In the genomic region with DNA sequence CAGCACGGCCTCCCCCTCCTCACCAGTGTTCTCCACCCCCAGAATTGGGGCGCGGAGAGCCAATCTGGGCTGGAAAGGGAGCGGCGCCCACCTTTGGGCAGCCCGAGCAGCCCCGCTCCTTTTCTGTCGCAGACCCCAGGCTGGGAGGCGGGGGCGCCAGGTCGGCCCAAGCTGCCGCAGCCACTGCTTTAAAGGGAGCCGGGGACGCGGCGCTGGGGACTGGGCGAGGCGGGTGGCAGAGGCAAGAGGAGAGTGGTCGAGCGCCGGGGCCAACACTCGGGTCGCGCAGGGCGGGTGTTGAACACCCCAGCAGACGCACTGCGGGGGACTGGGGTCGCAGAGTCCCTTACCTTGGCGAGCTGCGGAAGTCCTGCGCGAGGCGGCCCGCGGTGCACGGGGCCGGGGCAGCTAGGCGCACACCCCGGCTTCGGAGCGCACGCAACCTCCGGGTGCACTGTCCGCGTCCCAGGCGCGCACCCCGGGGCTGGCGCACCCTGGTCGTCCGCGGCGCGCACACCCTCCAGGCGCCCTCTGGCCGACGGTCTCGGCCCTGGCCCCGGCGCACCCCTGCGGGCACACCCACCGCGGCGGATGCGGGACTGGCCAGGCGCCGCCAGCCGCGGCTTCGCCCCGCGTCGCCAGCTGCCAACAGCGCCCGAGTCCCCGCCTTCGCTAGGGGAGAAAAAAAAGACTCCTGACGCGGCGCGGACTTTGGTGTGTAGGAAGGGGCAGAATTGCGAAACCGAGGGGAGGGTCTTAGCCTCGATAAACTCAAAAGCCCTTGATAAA, we compare ENCODE assay signal across 1 cellular context.
TF ChIP-seq lines count a peak whose summit lies in the region.

A gene (minus strand): TSS at position 679 of the 789 bp plus-strand sequence. CDS start 37,870 bp downstream, outside the sequence.

TF ChIP-seq in HepG2, 621 proteins besides CTCF, POLR2A, EP300 and RAD21 (continued from another document and continues in another):
- TF ChIP-seq, protein P1, sequence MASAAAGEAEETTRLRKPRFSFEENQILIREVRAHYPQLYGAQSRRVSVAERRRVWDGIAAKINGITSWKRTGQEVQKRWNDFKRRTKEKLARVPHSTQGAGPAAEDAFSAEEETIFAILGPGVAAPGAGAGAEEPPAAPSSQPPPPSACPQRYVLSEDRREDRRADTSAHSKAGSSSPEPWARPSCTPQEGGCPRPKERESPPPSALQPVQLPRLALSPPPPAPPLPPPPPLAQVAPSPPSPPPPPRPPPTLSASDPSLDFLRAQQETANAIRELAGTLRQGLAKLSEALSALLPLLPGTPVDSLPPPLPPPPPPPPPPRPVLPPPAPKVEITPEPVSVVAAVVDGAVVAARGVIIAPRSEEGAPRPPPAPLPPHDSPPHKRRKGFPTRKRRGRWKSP (CRISPR knock-in tag; IDR thresholded peaks at IDR 0.05) = peak; percentile 83; the same call in 1 of the 2 replicates
- TF ChIP-seq MYC (CRISPR knock-in tag; IDR thresholded peaks at IDR 0.05; ENCODE audit: borderline replicate concordance) = 0 out of 2 replicates have a peak, but pooled peaks have one; percentile 8
- no peak for TF ChIP-seq ZNF616 (CRISPR knock-in tag; IDR thresholded peaks at IDR 0.05; ENCODE audit: low read depth)
- TF ChIP-seq CEBPG (CRISPR knock-in tag; IDR thresholded peaks at IDR 0.05) = peak; percentile 93
- TF ChIP-seq SIN3A (IDR thresholded peaks at IDR 0.05; ENCODE audit: borderline replicate concordance, low read depth, low read length) = peak; percentile 51; the same call in 1 of the 2 replicates
- TF ChIP-seq TEAD3 (CRISPR knock-in tag; optimal IDR thresholded peaks at IDR 0.05; ENCODE audit: borderline replicate concordance) = no peak
- TF ChIP-seq, protein P2, sequence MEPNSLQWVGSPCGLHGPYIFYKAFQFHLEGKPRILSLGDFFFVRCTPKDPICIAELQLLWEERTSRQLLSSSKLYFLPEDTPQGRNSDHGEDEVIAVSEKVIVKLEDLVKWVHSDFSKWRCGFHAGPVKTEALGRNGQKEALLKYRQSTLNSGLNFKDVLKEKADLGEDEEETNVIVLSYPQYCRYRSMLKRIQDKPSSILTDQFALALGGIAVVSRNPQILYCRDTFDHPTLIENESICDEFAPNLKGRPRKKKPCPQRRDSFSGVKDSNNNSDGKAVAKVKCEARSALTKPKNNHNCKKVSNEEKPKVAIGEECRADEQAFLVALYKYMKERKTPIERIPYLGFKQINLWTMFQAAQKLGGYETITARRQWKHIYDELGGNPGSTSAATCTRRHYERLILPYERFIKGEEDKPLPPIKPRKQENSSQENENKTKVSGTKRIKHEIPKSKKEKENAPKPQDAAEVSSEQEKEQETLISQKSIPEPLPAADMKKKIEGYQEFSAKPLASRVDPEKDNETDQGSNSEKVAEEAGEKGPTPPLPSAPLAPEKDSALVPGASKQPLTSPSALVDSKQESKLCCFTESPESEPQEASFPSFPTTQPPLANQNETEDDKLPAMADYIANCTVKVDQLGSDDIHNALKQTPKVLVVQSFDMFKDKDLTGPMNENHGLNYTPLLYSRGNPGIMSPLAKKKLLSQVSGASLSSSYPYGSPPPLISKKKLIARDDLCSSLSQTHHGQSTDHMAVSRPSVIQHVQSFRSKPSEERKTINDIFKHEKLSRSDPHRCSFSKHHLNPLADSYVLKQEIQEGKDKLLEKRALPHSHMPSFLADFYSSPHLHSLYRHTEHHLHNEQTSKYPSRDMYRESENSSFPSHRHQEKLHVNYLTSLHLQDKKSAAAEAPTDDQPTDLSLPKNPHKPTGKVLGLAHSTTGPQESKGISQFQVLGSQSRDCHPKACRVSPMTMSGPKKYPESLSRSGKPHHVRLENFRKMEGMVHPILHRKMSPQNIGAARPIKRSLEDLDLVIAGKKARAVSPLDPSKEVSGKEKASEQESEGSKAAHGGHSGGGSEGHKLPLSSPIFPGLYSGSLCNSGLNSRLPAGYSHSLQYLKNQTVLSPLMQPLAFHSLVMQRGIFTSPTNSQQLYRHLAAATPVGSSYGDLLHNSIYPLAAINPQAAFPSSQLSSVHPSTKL (CRISPR knock-in tag; IDR thresholded peaks at IDR 0.05) = peak; percentile 46
- TF ChIP-seq EED (CRISPR knock-in tag; IDR thresholded peaks at IDR 0.05) = no peak
- TF ChIP-seq, protein P3, sequence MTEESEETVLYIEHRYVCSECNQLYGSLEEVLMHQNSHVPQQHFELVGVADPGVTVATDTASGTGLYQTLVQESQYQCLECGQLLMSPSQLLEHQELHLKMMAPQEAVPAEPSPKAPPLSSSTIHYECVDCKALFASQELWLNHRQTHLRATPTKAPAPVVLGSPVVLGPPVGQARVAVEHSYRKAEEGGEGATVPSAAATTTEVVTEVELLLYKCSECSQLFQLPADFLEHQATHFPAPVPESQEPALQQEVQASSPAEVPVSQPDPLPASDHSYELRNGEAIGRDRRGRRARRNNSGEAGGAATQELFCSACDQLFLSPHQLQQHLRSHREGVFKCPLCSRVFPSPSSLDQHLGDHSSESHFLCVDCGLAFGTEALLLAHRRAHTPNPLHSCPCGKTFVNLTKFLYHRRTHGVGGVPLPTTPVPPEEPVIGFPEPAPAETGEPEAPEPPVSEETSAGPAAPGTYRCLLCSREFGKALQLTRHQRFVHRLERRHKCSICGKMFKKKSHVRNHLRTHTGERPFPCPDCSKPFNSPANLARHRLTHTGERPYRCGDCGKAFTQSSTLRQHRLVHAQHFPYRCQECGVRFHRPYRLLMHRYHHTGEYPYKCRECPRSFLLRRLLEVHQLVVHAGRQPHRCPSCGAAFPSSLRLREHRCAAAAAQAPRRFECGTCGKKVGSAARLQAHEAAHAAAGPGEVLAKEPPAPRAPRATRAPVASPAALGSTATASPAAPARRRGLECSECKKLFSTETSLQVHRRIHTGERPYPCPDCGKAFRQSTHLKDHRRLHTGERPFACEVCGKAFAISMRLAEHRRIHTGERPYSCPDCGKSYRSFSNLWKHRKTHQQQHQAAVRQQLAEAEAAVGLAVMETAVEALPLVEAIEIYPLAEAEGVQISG (CRISPR knock-in tag; IDR thresholded peaks at IDR 0.05) = 0 out of 2 replicates have a peak, but pooled peaks have one; percentile 26
- TF ChIP-seq SRSF4 (IDR thresholded peaks at IDR 0.05; ENCODE audit: low read depth, low read length, poor library complexity, severe bottlenecking) = no peak
- peak; percentile 66 for TF ChIP-seq RBFOX2 (IDR thresholded peaks at IDR 0.05; ENCODE audit: low read depth, low read length)
- 0 out of 2 replicates have a peak, but pooled peaks have one; percentile 38 for TF ChIP-seq ISL2 (CRISPR knock-in tag; IDR thresholded peaks at IDR 0.05)
- TF ChIP-seq ZKSCAN1 (IDR thresholded peaks at IDR 0.05; ENCODE audit: low read length) = no peak
- peak; percentile 69 for TF ChIP-seq ZMYM4 (CRISPR knock-in tag; IDR thresholded peaks at IDR 0.05)
- TF ChIP-seq NFYB (CRISPR knock-in tag; IDR thresholded peaks at IDR 0.05) = no peak
- TF ChIP-seq CENPX (CRISPR knock-in tag; IDR thresholded peaks at IDR 0.05) = no peak
- TF ChIP-seq ZNF510 (CRISPR knock-in tag; IDR thresholded peaks at IDR 0.05; ENCODE audit: low read depth) = no peak
- no peak for TF ChIP-seq ZNF652 (CRISPR knock-in tag; IDR thresholded peaks at IDR 0.05; ENCODE audit: borderline replicate concordance, low read depth)
- 0 out of 2 replicates have a peak, but pooled peaks have one; percentile 55 for TF ChIP-seq TMF1 (CRISPR knock-in tag; IDR thresholded peaks at IDR 0.05; ENCODE audit: low read depth)
- no peak for TF ChIP-seq GPN1 (CRISPR knock-in tag; IDR thresholded peaks at IDR 0.05; ENCODE audit: borderline replicate concordance)
- TF ChIP-seq, protein P4, sequence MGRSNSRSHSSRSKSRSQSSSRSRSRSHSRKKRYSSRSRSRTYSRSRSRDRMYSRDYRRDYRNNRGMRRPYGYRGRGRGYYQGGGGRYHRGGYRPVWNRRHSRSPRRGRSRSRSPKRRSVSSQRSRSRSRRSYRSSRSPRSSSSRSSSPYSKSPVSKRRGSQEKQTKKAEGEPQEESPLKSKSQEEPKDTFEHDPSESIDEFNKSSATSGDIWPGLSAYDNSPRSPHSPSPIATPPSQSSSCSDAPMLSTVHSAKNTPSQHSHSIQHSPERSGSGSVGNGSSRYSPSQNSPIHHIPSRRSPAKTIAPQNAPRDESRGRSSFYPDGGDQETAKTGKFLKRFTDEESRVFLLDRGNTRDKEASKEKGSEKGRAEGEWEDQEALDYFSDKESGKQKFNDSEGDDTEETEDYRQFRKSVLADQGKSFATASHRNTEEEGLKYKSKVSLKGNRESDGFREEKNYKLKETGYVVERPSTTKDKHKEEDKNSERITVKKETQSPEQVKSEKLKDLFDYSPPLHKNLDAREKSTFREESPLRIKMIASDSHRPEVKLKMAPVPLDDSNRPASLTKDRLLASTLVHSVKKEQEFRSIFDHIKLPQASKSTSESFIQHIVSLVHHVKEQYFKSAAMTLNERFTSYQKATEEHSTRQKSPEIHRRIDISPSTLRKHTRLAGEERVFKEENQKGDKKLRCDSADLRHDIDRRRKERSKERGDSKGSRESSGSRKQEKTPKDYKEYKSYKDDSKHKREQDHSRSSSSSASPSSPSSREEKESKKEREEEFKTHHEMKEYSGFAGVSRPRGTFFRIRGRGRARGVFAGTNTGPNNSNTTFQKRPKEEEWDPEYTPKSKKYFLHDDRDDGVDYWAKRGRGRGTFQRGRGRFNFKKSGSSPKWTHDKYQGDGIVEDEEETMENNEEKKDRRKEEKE (IDR thresholded peaks at IDR 0.05) = no peak
- 0 out of 2 replicates have a peak, but pooled peaks have one; percentile 36 for TF ChIP-seq ZMAT3 (CRISPR knock-in tag; conservative IDR thresholded peaks at IDR 0.05)
- TF ChIP-seq SSRP1 (CRISPR knock-in tag; IDR thresholded peaks at IDR 0.05) = no peak
- TF ChIP-seq KAT7 (CRISPR knock-in tag; IDR thresholded peaks at IDR 0.05; ENCODE audit: borderline replicate concordance) = no peak
- TF ChIP-seq HOXA3 (CRISPR knock-in tag; IDR thresholded peaks at IDR 0.05) = peak; percentile 71
- TF ChIP-seq, protein P5, sequence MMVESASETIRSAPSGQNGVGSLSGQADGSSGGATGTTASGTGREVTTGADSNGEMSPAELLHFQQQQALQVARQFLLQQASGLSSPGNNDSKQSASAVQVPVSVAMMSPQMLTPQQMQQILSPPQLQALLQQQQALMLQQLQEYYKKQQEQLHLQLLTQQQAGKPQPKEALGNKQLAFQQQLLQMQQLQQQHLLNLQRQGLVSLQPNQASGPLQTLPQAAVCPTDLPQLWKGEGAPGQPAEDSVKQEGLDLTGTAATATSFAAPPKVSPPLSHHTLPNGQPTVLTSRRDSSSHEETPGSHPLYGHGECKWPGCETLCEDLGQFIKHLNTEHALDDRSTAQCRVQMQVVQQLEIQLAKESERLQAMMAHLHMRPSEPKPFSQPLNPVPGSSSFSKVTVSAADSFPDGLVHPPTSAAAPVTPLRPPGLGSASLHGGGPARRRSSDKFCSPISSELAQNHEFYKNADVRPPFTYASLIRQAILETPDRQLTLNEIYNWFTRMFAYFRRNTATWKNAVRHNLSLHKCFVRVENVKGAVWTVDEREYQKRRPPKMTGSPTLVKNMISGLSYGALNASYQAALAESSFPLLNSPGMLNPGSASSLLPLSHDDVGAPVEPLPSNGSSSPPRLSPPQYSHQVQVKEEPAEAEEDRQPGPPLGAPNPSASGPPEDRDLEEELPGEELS (CRISPR knock-in tag; IDR thresholded peaks at IDR 0.05) = peak; percentile 60
- TF ChIP-seq SALL1 (CRISPR knock-in tag; IDR thresholded peaks at IDR 0.05) = peak; percentile 30; the same call in 1 of the 2 replicates
- TF ChIP-seq PHF20 (CRISPR knock-in tag; IDR thresholded peaks at IDR 0.05) = peak; percentile 40; the same call in 1 of the 2 replicates
- TF ChIP-seq ZNF746 (CRISPR knock-in tag; IDR thresholded peaks at IDR 0.05) = peak; percentile 27; the same call in 1 of the 2 replicates
- peak; percentile 87; the same call in 1 of the 2 replicates for TF ChIP-seq ZSCAN25 (CRISPR knock-in tag; IDR thresholded peaks at IDR 0.05)
- TF ChIP-seq, protein P6, sequence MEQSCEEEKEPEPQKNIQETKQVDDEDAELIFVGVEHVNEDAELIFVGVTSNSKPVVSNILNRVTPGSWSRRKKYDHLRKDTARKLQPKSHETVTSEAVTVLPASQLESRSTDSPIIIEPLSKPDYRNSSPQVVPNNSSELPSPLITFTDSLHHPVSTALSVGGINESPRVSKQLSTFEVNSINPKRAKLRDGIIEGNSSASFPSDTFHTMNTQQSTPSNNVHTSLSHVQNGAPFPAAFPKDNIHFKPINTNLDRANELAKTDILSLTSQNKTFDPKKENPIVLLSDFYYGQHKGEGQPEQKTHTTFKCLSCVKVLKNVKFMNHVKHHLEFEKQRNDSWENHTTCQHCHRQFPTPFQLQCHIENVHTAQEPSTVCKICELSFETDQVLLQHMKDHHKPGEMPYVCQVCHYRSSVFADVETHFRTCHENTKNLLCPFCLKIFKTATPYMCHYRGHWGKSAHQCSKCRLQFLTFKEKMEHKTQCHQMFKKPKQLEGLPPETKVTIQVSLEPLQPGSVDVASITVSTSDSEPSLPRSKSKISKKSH (CRISPR knock-in tag; IDR thresholded peaks at IDR 0.05; ENCODE audit: borderline replicate concordance) = no peak
- peak; percentile 59; the same call in 1 of the 2 replicates for TF ChIP-seq ZNF431 (CRISPR knock-in tag; IDR thresholded peaks at IDR 0.05; ENCODE audit: borderline replicate concordance, low read depth)
- TF ChIP-seq FOXA3 (CRISPR knock-in tag; IDR thresholded peaks at IDR 0.05) = peak; percentile 36; the same call in 1 of the 2 replicates
- TF ChIP-seq SOX13 (IDR thresholded peaks at IDR 0.05) = no peak
- peak in 1 of 2 experiments; percentile 54; a peak in 2 of 4 replicates for TF ChIP-seq SOX13 (CRISPR knock-in tag; conservative IDR thresholded peaks at IDR 0.05 in 1 of 2, IDR thresholded peaks at IDR 0.05 in 1 of 2)
- TF ChIP-seq TBL1XR1 (IDR thresholded peaks at IDR 0.05; ENCODE audit: borderline replicate concordance, low read length, partially characterized antibody) = no peak
- 0 out of 2 replicates have a peak, but pooled peaks have one; percentile 65 for TF ChIP-seq ZNF468 (CRISPR knock-in tag; IDR thresholded peaks at IDR 0.05)
- no peak for TF ChIP-seq RNF2 (conservative IDR thresholded peaks at IDR 0.05; ENCODE audit: low read depth)
- no peak for TF ChIP-seq ZNF235 (CRISPR knock-in tag; IDR thresholded peaks at IDR 0.05; ENCODE audit: borderline replicate concordance)
- peak; percentile 43; the same call in 1 of the 2 replicates for TF ChIP-seq PRMT3 (CRISPR knock-in tag; IDR thresholded peaks at IDR 0.05; ENCODE audit: borderline replicate concordance, low read depth)
- no peak for TF ChIP-seq SIX1 (CRISPR knock-in tag; IDR thresholded peaks at IDR 0.05; ENCODE audit: borderline replicate concordance)
- 0 out of 2 replicates have a peak, but pooled peaks have one; percentile 24 for TF ChIP-seq ZNF790 (CRISPR knock-in tag; IDR thresholded peaks at IDR 0.05; ENCODE audit: borderline replicate concordance)
- peak; percentile 82 for TF ChIP-seq PHF21A (CRISPR knock-in tag; IDR thresholded peaks at IDR 0.05)
- TF ChIP-seq ZNF607 (CRISPR knock-in tag; IDR thresholded peaks at IDR 0.05; ENCODE audit: borderline replicate concordance) = peak; percentile 58; the same call in 1 of the 2 replicates
- peak; percentile 44; the same call in 1 of the 2 replicates for TF ChIP-seq POLR2G (IDR thresholded peaks at IDR 0.05; ENCODE audit: low read depth, low read length)
- peak; percentile 26; the same call in 1 of the 2 replicates for TF ChIP-seq HDAC2 (CRISPR knock-in tag; IDR thresholded peaks at IDR 0.05)
